1 cellular context compared by ENCODE assay signal in the genomic region with DNA sequence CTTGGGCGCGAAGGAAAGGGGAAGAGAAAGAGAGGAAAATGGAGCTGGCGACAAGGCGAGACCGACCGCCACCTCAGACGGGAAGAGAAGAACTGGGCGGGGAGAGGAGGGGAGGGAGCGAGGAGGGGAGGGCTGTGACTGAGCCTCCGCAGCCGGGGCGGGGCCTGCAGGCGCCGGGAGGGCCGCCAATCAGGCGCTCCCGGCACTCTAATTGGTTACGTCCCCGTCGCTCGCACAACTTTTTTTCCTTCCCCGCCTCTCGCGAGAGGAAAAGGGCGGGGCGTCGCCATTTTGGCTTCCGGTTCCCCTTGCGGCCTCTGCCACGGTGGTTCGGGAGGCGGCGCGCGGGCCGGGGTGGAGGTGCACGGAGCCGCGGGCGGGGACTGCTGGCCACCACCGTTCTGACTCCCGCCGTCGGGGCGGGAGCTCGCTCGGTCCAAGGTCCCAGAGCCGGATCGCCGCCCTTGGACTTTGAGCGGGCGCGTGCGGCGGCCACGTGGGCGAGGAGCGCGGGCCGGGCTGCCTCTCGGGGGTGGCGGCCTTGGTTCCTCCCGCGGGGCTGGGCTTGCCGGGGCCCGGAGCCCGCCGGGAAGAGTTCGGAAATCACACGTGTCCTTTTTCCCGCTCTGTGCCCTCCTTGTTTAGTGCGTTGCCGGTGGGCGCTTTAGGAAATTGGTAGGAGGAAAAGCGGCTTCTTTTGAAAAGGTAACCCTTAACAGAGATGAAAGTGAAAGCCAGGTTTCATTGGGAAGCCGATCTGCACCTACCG.
TF ChIP-seq lines count a peak whose summit lies in the region.

TSS of gene GDI2 (minus strand) at position 94 of the 769 bp plus-strand sequence. CDS start 176 bp downstream, outside the sequence.

TF ChIP-seq in HepG2, 621 proteins besides CTCF, POLR2A, EP300 and RAD21 (continued from another document and continues in another):
- peak; percentile 88 for TF ChIP-seq ZNF142 (CRISPR knock-in tag; IDR thresholded peaks at IDR 0.05)
- peak; percentile 66 for TF ChIP-seq DR1 (CRISPR knock-in tag; IDR thresholded peaks at IDR 0.05)
- peak; percentile 46; the same call in 1 of the 2 replicates for TF ChIP-seq GATAD2A (CRISPR knock-in tag; IDR thresholded peaks at IDR 0.05)
- TF ChIP-seq, protein P1, sequence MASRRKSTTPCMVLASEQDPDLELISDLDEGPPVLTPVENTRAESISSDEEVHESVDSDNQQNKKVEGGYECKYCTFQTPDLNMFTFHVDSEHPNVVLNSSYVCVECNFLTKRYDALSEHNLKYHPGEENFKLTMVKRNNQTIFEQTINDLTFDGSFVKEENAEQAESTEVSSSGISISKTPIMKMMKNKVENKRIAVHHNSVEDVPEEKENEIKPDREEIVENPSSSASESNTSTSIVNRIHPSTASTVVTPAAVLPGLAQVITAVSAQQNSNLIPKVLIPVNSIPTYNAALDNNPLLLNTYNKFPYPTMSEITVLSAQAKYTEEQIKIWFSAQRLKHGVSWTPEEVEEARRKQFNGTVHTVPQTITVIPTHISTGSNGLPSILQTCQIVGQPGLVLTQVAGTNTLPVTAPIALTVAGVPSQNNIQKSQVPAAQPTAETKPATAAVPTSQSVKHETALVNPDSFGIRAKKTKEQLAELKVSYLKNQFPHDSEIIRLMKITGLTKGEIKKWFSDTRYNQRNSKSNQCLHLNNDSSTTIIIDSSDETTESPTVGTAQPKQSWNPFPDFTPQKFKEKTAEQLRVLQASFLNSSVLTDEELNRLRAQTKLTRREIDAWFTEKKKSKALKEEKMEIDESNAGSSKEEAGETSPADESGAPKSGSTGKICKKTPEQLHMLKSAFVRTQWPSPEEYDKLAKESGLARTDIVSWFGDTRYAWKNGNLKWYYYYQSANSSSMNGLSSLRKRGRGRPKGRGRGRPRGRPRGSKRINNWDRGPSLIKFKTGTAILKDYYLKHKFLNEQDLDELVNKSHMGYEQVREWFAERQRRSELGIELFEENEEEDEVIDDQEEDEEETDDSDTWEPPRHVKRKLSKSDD (CRISPR knock-in tag; IDR thresholded peaks at IDR 0.05; ENCODE audit: low read depth) = peak; percentile 83; the same call in 1 of the 2 replicates
- no peak for TF ChIP-seq CHD4 (IDR thresholded peaks at IDR 0.05; ENCODE audit: borderline replicate concordance, low read length)
- 0 out of 2 replicates have a peak, but pooled peaks have one; percentile 50 for TF ChIP-seq E2F2 (CRISPR knock-in tag; IDR thresholded peaks at IDR 0.05; ENCODE audit: borderline replicate concordance)
- TF ChIP-seq, protein P2, sequence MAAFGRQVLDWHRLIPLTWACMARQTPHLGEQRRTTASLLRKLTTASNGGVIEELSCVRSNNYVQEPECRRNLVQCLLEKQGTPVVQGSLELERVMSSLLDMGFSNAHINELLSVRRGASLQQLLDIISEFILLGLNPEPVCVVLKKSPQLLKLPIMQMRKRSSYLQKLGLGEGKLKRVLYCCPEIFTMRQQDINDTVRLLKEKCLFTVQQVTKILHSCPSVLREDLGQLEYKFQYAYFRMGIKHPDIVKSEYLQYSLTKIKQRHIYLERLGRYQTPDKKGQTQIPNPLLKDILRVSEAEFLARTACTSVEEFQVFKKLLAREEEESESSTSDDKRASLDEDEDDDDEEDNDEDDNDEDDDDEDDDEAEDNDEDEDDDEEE (CRISPR knock-in tag; IDR thresholded peaks at IDR 0.05) = peak; percentile 29
- TF ChIP-seq ZNF501 (CRISPR knock-in tag; IDR thresholded peaks at IDR 0.05) = peak; percentile 91
- TF ChIP-seq ZNF407 (CRISPR knock-in tag; IDR thresholded peaks at IDR 0.05; ENCODE audit: not compliant biosample characterization) = peak; percentile 69
- TF ChIP-seq PITX1 (CRISPR knock-in tag; IDR thresholded peaks at IDR 0.05) = 0 out of 2 replicates have a peak, but pooled peaks have one; percentile 62
- TF ChIP-seq HNF4A (CRISPR knock-in tag; IDR thresholded peaks at IDR 0.05) = peak; percentile 96
- TF ChIP-seq, protein P3, sequence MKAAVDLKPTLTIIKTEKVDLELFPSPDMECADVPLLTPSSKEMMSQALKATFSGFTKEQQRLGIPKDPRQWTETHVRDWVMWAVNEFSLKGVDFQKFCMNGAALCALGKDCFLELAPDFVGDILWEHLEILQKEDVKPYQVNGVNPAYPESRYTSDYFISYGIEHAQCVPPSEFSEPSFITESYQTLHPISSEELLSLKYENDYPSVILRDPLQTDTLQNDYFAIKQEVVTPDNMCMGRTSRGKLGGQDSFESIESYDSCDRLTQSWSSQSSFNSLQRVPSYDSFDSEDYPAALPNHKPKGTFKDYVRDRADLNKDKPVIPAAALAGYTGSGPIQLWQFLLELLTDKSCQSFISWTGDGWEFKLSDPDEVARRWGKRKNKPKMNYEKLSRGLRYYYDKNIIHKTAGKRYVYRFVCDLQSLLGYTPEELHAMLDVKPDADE (CRISPR knock-in tag; IDR thresholded peaks at IDR 0.05) = peak; percentile 85; the same call in 1 of the 2 replicates
- peak; percentile 60; the same call in 1 of the 2 replicates for TF ChIP-seq ZNF562 (CRISPR knock-in tag; IDR thresholded peaks at IDR 0.05; ENCODE audit: borderline replicate concordance)
- peak; percentile 56; the same call in 1 of the 2 replicates for TF ChIP-seq FOXP4 (CRISPR knock-in tag; IDR thresholded peaks at IDR 0.05)
- TF ChIP-seq JARID2 (CRISPR knock-in tag; IDR thresholded peaks at IDR 0.05; ENCODE audit: insufficient replicate concordance) = peak; percentile 32
- no peak for TF ChIP-seq ZNF543 (CRISPR knock-in tag; IDR thresholded peaks at IDR 0.05)
